Comparison of ENCODE assay signal across 7 cellular contexts in the genomic region with DNA sequence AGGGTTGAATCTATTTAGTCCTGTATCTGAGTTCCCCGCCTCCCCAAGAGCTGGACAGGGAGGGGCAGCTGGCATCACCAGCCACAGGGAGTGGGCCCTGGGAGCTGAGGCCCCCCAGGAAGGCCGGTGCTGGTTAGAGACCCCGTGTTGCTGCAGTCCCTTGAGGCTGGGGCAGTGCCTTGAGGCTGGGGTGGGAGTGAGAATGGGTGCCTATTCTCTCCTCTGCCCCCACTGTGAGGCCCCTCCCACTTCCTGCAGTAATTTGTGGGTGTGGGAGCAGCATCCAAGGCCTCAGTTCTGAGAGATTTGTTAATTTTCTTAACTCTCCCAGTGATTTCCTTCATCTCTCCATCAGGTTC. TPM values are rescaled to one million over a fixed set of nuclear protein-coding genes. Genes with fewer than 3 reads are reported as not detected.
DNase-seq lines count a peak whose midpoint lies in the region; ATAC-seq and TF ChIP-seq lines count a peak whose summit lies in the region.

No MANE protein-coding gene starts in this region.

- peak overlapping the region; percentile 92 for H3K27ac Mint-ChIP-seq in activated T-cell treated with anti-CD3 and anti-CD28 coated beads, Interleukin-2, amount 50 U/mL, for 24 hours

- H3K36me3 ChIP-seq in right atrium auricular region (peaks cover 5% of the 10 kb centered on the region), stomach (peaks cover 0 to 1% (median under 1%) of the 10 kb centered on the region in 4 donors)

- H3K27ac ChIP-seq in right atrium auricular region (peak overlapping the region; percentile 96 to 97), stomach (peak overlapping the region; percentile 56 to 98 (median 97))

- no peaks in the 10 kb centered on the region for H3K9me3 ChIP-seq in right atrium auricular region
- H3K9me3 ChIP-seq in stomach, result no peaks in the 10 kb centered on the region

- H3K4me3 Mint-ChIP-seq in activated T-cell treated with anti-CD3 and anti-CD28 coated beads, Interleukin-2, amount 50 U/mL, for 24 hours, result peak overlapping the region; percentile 30

- no peak overlapping the region for H3K4me3 ChIP-seq in right atrium auricular region
- no peak overlapping the region for H3K4me3 ChIP-seq in stomach

- peak; percentile 9 for DNase-seq in MV-4-11 (lab: John Stamatoyannopoulos, UW)
- peak; percentile 64 for DNase-seq in activated T-cell treated with anti-CD3 and anti-CD28 coated beads, Interleukin-2, amount 50 U/mL, for 24 hours
- DNase-seq in right atrium auricular region (ENCODE audit: low spot score), result no peak
- DNase-seq in stomach, result no peak

- H3K27me3 ChIP-seq in right atrium auricular region (no peaks in the 10 kb centered on the region), stomach (no peaks in the 10 kb centered on the region)

- TF ChIP-seq POLR2A in stomach (IDR thresholded peaks at IDR 0.05), result no peak

- peaks cover 23% of the 10 kb centered on the region for H3K36me3 Mint-ChIP-seq in activated T-cell treated with anti-CD3 and anti-CD28 coated beads, Interleukin-2, amount 50 U/mL, for 24 hours (ENCODE audit: low read depth)

- peaks cover 0 to 62% of the 10 kb centered on the region in 2 donors for H3K4me1 ChIP-seq in right atrium auricular region
- peaks cover 40 to 63% (median 53%) of the 10 kb centered on the region in 4 donors for H3K4me1 ChIP-seq in stomach

- ATAC-seq in GM18520 (IDR thresholded peaks at IDR 0.05; ENCODE audit: unreplicated experiment) (no peak), esophagus mucosa (no peak), HG03039 (IDR thresholded peaks at IDR 0.05; ENCODE audit: unreplicated experiment) (no peak)

- peaks cover 73% of the 10 kb centered on the region for H3K4me1 Mint-ChIP-seq in activated T-cell treated with anti-CD3 and anti-CD28 coated beads, Interleukin-2, amount 50 U/mL, for 24 hours (ENCODE audit: low read depth)

- intact Hi-C loops in stomach (cut with DNase I; ENCODE audit: low total_unique reads), result loop anchor here (5.0 kb wide), 1 partner anchor 35 kb away; no protein-coding TSS in a partner anchor

- no peaks in the 10 kb centered on the region for H3K27me3 Mint-ChIP-seq in activated T-cell treated with anti-CD3 and anti-CD28 coated beads, Interleukin-2, amount 50 U/mL, for 24 hours

- no peaks in the 10 kb centered on the region for H3K9me3 Mint-ChIP-seq in activated T-cell treated with anti-CD3 and anti-CD28 coated beads, Interleukin-2, amount 50 U/mL, for 24 hours

- TF ChIP-seq EP300 in stomach (IDR thresholded peaks at IDR 0.05), result no peak

- no peak for TF ChIP-seq CTCF in right atrium auricular region (IDR thresholded peaks at IDR 0.05)
- no peak for TF ChIP-seq CTCF in stomach (IDR thresholded peaks at IDR 0.05)

- WGBS in stomach, 5 donors, result 43 to 80% (median 55%) methylated on average over 3 of the region's 3 CpGs

RNA-seq across cellular contexts. Expression of gene TRAPPC3, which starts 2.5 kb away (rescaled TPM):
- total RNA-seq in right atrium auricular region (10 to 100 TPM; 62.0 to 81.6 TPM), stomach (10 to 100 TPM in 4 of 5 donors, 1 to 10 TPM in 1; 8.9 to 63.9 (median 19.8) TPM), esophagus mucosa (65.0 TPM)
- polyA plus RNA-seq in stomach, result 10 to 100 TPM; 61.1 to 64.0 (median 62.8) TPM

RNA-seq across cellular contexts. Expression of gene MAP7D1, which starts 4.1 kb away (rescaled TPM):
- total RNA-seq in right atrium auricular region (100 to 1,000 TPM; 353 to 356 TPM), stomach (100 to 1,000 TPM in 2 of 5 donors, 10 to 100 TPM in 3; 14.6 to 164 (median 40.3) TPM), esophagus mucosa (93.1 TPM)
- 10 to 100 TPM; 36.7 to 42.8 (median 42.4) TPM for polyA plus RNA-seq in stomach

RNA-seq across cellular contexts. Expression of gene COL8A2, which starts 26.8 kb away (rescaled TPM):
- total RNA-seq in right atrium auricular region (1 to 10 TPM; 3.5 to 4.5 TPM), stomach (10 to 100 TPM in 1 of 5 donors, 1 to 10 TPM in 4; 3.5 to 19.2 (median 5.5) TPM), esophagus mucosa (2.7 TPM)
- 1 to 10 TPM in 2 of 3 donors, under 1 TPM in 1; 0.92 to 5.0 (median 2.0) TPM for polyA plus RNA-seq in stomach

Comparison
In these comparisons a context has a peak if more than half of its experiments do, and no peak if none do; other contexts are left out.
1. DNase-seq: peak in MV-4-11 (single experiment) and activated T-cell treated with anti-CD3 and anti-CD28 coated beads, Interleukin-2, amount 50 U/mL, for 24 hours (single experiment); none in right atrium auricular region (single experiment) and stomach (single experiment).